In genomic region chr5:14665949-14666741, GRCh38 we compare ENCODE assay signal across 8 cellular contexts. TPM values are rescaled to one million over a fixed set of nuclear protein-coding genes. Genes with fewer than 3 reads are reported as not detected.
DNase-seq lines count a peak whose midpoint lies in the region; ATAC-seq and TF ChIP-seq lines count a peak whose summit lies in the region.

No MANE protein-coding gene starts in this region.

- no peak overlapping the region for H2AFZ ChIP-seq in osteoblast (ENCODE audit: low read length)

- no peaks in the 10 kb centered on the region for H3K4me1 ChIP-seq in ectodermal cell (ENCODE audit: control insufficient read depth, insufficient read depth, low read length)
- peaks cover 39% of the 10 kb centered on the region for H3K4me1 ChIP-seq in osteoblast (ENCODE audit: insufficient read depth, low read length)

- DNase-seq in GM10248 (ENCODE audit: extremely low spot score), result peak; percentile 53
- DNase-seq in osteoblast (ENCODE audit: insufficient read length, low spot score, missing footprints), result peak; percentile 89
- no peak for DNase-seq in hypothalamus (lab: John Stamatoyannopoulos, UW)
- DNase-seq in NCI-H1105 (lab: John Stamatoyannopoulos, UW), result no peak

- H3K4me3 ChIP-seq in WI38 (ENCODE audit: low read depth, low read length), result peak overlapping the region; percentile 76
- peak overlapping the region; percentile 74 for H3K4me3 ChIP-seq in ectodermal cell (ENCODE audit: insufficient read depth, low read depth, low read length)
- peak overlapping the region; percentile 83 for H3K4me3 ChIP-seq in osteoblast (ENCODE audit: insufficient read depth, low read length)

- H3K27ac ChIP-seq in ectodermal cell (ENCODE audit: insufficient read depth, low read depth, low read length, poor library complexity, severe bottlenecking) (no peak overlapping the region), osteoblast (ENCODE audit: low read depth, low read length) (peak overlapping the region; percentile 29)

- POLR2A ChIA-PET in GM10248 (lab: Yijun Ruan, JAX), result interaction anchor here (1.1 to 1.2 kb wide), 2 partner anchors 9 to 12 kb away, joined by 3 read pairs; no protein-coding TSS in a partner anchor

- CTCF ChIA-PET in GM10248 (lab: Yijun Ruan, JAX), result interaction anchor here (0.7 to 4.8 kb wide), 4 partner anchors 11 to 19 kb away, joined by 3 to 27 read pairs (median 10); no protein-coding TSS in a partner anchor

- H3K4me2 ChIP-seq in osteoblast (ENCODE audit: insufficient read depth, low read length), result peak overlapping the region; percentile 92

- no peaks in the 10 kb centered on the region for H3K9me3 ChIP-seq in ectodermal cell (ENCODE audit: control insufficient read depth, low read length)
- H3K9me3 ChIP-seq in osteoblast (ENCODE audit: low read depth, low read length), result no peaks in the 10 kb centered on the region

- H3K27me3 ChIP-seq in ectodermal cell (ENCODE audit: control insufficient read depth, insufficient read depth, low read length, poor library complexity, severe bottlenecking) (peaks cover 10% of the 10 kb centered on the region), osteoblast (ENCODE audit: insufficient read depth, low read length) (no peaks in the 10 kb centered on the region)

- TF ChIP-seq CTCF in GM10248 (IDR thresholded peaks at IDR 0.05; ENCODE audit: control extremely low read depth, extremely low read depth, low read depth, missing control alignments) (no peak), WI38 (IDR thresholded peaks at IDR 0.05; ENCODE audit: low read depth, low read length) (no peak), osteoblast (IDR thresholded peaks at IDR 0.05; ENCODE audit: extremely low read depth, low read depth, low read length) (peak; percentile 18)

- peaks cover 78% of the 10 kb centered on the region for H3K79me2 ChIP-seq in osteoblast (ENCODE audit: insufficient read depth, low read length)

- peak; percentile 41 for ATAC-seq in GM21360 (IDR thresholded peaks at IDR 0.05; ENCODE audit: unreplicated experiment)
- ATAC-seq in HG03571 (IDR thresholded peaks at IDR 0.05; ENCODE audit: unreplicated experiment), result peak; percentile 30

- H3K36me3 ChIP-seq in ectodermal cell (ENCODE audit: control insufficient read depth, insufficient read depth, low read length) (no peaks in the 10 kb centered on the region), osteoblast (ENCODE audit: insufficient read depth, low read length) (no peaks in the 10 kb centered on the region)

- 45 to 56% methylated on average over 7 to 9 of the region's 9 CpGs for WGBS in ectodermal cell, 2 experiments

- H4K20me1 ChIP-seq in osteoblast (ENCODE audit: insufficient read depth, low read length), result peaks cover 38% of the 10 kb centered on the region

RNA-seq across cellular contexts. Expression of gene OTULIN, which starts 1.6 kb away (rescaled TPM):
- polyA plus RNA-seq in ectodermal cell (2013, experiment 1 of 4), result 29.3 TPM
- polyA plus RNA-seq in ectodermal cell (2013, experiment 2 of 4), result 31.6 TPM
- 16.4 TPM for polyA plus RNA-seq in ectodermal cell (2013, experiment 3 of 4)
- 19.5 TPM for polyA plus RNA-seq in ectodermal cell (2013, experiment 4 of 4)
- 25.6 and 29.7 TPM in 2 replicates for total RNA-seq in osteoblast

Comparison
In these comparisons a context has a peak if more than half of its experiments do, and no peak if none do; other contexts are left out.
1. DNase-seq: peak in GM10248 (single experiment) and osteoblast (single experiment); none in hypothalamus (0 of 51) and NCI-H1105 (single experiment).
2. Peak in every context shown above with its lines, with median percentiles within 50 percentile points of each other: H3K4me3 ChIP-seq.